In genomic region chr1:226880372-226881287, GRCh38 we compare ENCODE assay signal across 1 cellular context.
TF ChIP-seq lines count a peak whose summit lies in the region.

No MANE protein-coding gene starts in this region.

TF ChIP-seq in HepG2, 621 proteins besides CTCF, POLR2A, EP300 and RAD21 (continued from another document):
- peak in 1 of 2 experiments; percentile 64; a peak in 3 of 4 replicates for TF ChIP-seq REST (IDR thresholded peaks at IDR 0.05; ENCODE audit: borderline replicate concordance in 1 of 2, low read depth in 1 of 2, low read length in 2 of 2)
